In genomic region chr3:23739536-23739935, GRCh38 we compare ENCODE assay signal across 9 cellular contexts.
DNase-seq lines count a peak whose midpoint lies in the region; ATAC-seq and TF ChIP-seq lines count a peak whose summit lies in the region.
"Had no signal": no experiment of that assay in that cellular context is flagged by ENCODE, and none has a peak within 500 bp of the region (broad histone marks: within the 10 kb centered on the region; RNA-seq: fewer than 3 reads in every experiment).

No MANE protein-coding gene starts in this region.

- no peaks in the 10 kb centered on the region for H3K27me3 Mint-ChIP-seq in Caco-2 (ENCODE audit: insufficient read depth, unreplicated experiment)
- peaks cover 0 to 25% (median 5%) of the 10 kb centered on the region in 5 donors for H3K27me3 Mint-ChIP-seq in naive thymus-derived CD4-positive, alpha-beta T cell

- CTCF ChIA-PET in Caco-2 (lab: Charles Lee): no interaction called here
- CTCF ChIA-PET in mammary epithelial cell (lab: Charles Lee; ENCODE audit: low non-redundant PET): no interaction called here
- CTCF ChIA-PET in naive thymus-derived CD4-positive, alpha-beta T cell (lab: Charles Lee): no interaction called here

- H3K27ac Mint-ChIP-seq in Caco-2 (ENCODE audit: unreplicated experiment): peak overlapping the region; percentile 55
- H3K27ac Mint-ChIP-seq in naive thymus-derived CD4-positive, alpha-beta T cell: no peak overlapping the region

- POLR2A ChIA-PET in Caco-2 (lab: Charles Lee): no interaction called here
- POLR2A ChIA-PET in naive thymus-derived CD4-positive, alpha-beta T cell (lab: Charles Lee): no interaction called here

- no peaks in the 10 kb centered on the region for H3K79me2 ChIP-seq in mammary epithelial cell (ENCODE audit: insufficient read depth, low read length)

- H3K4me3 Mint-ChIP-seq in Caco-2 (ENCODE audit: unreplicated experiment): no peak overlapping the region
- no peak overlapping the region for H3K4me3 Mint-ChIP-seq in naive thymus-derived CD4-positive, alpha-beta T cell

- H3K9me3 Mint-ChIP-seq in Caco-2 (ENCODE audit: unreplicated experiment): no peaks in the 10 kb centered on the region
- no peaks in the 10 kb centered on the region for H3K9me3 Mint-ChIP-seq in naive thymus-derived CD4-positive, alpha-beta T cell

- H2AFZ ChIP-seq in mammary epithelial cell (ENCODE audit: low read depth, low read length): no peak overlapping the region

- H3K27ac ChIP-seq in mammary epithelial cell (ENCODE audit: insufficient read depth, low read depth, low read length): peak overlapping the region; percentile 98
- no peak overlapping the region for H3K27ac ChIP-seq in naive thymus-derived CD4-positive, alpha-beta T cell (ENCODE audit: low read depth, low read length)
- H3K27ac ChIP-seq in esophagus squamous epithelium: peak overlapping the region in 2 of 4 donors; percentile 71 to 81

- no peaks in the 10 kb centered on the region for H3K36me3 ChIP-seq in Caco-2 (ENCODE audit: control insufficient read depth, insufficient read depth, low read length)
- no peaks in the 10 kb centered on the region for H3K36me3 ChIP-seq in mammary epithelial cell (ENCODE audit: insufficient read depth, low read length)
- no peaks in the 10 kb centered on the region for H3K36me3 ChIP-seq in naive thymus-derived CD4-positive, alpha-beta T cell (ENCODE audit: control insufficient read depth in 2 of 3, insufficient read depth in 3 of 3, low read length in 3 of 3)
- no peaks in the 10 kb centered on the region for H3K36me3 ChIP-seq in esophagus squamous epithelium

- dilution Hi-C loops in mammary epithelial cell (cut with HindIII; ENCODE audit: low sequenced_read_pairs): no loop called here

- H3K4me1 ChIP-seq in Caco-2 (peaks cover 37% of the 10 kb centered on the region), mammary epithelial cell (ENCODE audit: insufficient read depth, low read length) (peaks cover 39% of the 10 kb centered on the region), esophagus squamous epithelium (peaks cover 0 to 70% (median 22%) of the 10 kb centered on the region in 3 donors)
- no peaks in the 10 kb centered on the region for H3K4me1 ChIP-seq in naive thymus-derived CD4-positive, alpha-beta T cell (ENCODE audit: control insufficient read depth in 2 of 2, insufficient read depth in 2 of 2, low read length in 2 of 2)

- H3K4me2 ChIP-seq in mammary epithelial cell (ENCODE audit: insufficient read depth, low read depth, low read length): peak overlapping the region; percentile 72

- ATAC-seq in naive thymus-derived CD4-positive, alpha-beta T cell: peak; percentile 66
- ATAC-seq in GM18858 (IDR thresholded peaks at IDR 0.05; ENCODE audit: unreplicated experiment): no peak

- no peak for TF ChIP-seq CTCF in Caco-2 (IDR thresholded peaks at IDR 0.05; ENCODE audit: insufficient read depth in 1 of 2, low read depth in 1 of 2, low read length in 1 of 2, severe bottlenecking in 1 of 2, unreplicated experiment in 1 of 2)
- TF ChIP-seq CTCF in mammary epithelial cell (conservative IDR thresholded peaks at IDR 0.05 in 1 of 2, IDR thresholded peaks at IDR 0.05 in 1 of 2; ENCODE audit: extremely low read depth in 1 of 2, insufficient read depth in 1 of 2, low read depth in 1 of 2, low read length in 2 of 2): no peak
- no peak for TF ChIP-seq CTCF in esophagus squamous epithelium (IDR thresholded peaks at IDR 0.05)

- H3K4me3 ChIP-seq in Caco-2 (ENCODE audit: low read depth, low read length) (no peak overlapping the region), mammary epithelial cell (replicated peaks in 1 of 3; ENCODE audit: insufficient read depth in 1 of 3, low read depth in 2 of 3, low read length in 3 of 3) (peak overlapping the region in 1 of 3 experiments; percentile 15), esophagus squamous epithelium (no peak overlapping the region)
- no peak overlapping the region for H3K4me3 ChIP-seq in naive thymus-derived CD4-positive, alpha-beta T cell (ENCODE audit: low read length)

- H4K20me1 ChIP-seq in mammary epithelial cell (ENCODE audit: insufficient read depth, low read length): no peaks in the 10 kb centered on the region

- BruUV-seq in Caco-2 (replicated peaks; lab: Mats Ljungman, UMichigan): no TSS peak
- TSS peak; percentile 61 for BruUV-seq in mammary epithelial cell (replicated peaks; lab: Mats Ljungman, UMichigan)

- intact Hi-C loops in Caco-2 (cut with micrococcal nuclease; ENCODE audit: unreplicated experiment) (loop anchor here (1.0 kb wide), 1 partner anchor 11 kb away; no protein-coding TSS in a partner anchor), mammary epithelial cell (cut with micrococcal nuclease) (no loop called here), esophagus squamous epithelium (cut with DNase I) (no loop called here)
- intact Hi-C loops in naive thymus-derived CD4-positive, alpha-beta T cell (cut with micrococcal nuclease): no loop called here

- no peaks in the 10 kb centered on the region for H3K36me3 Mint-ChIP-seq in Caco-2 (ENCODE audit: insufficient read depth, unreplicated experiment)
- H3K36me3 Mint-ChIP-seq in naive thymus-derived CD4-positive, alpha-beta T cell: no peaks in the 10 kb centered on the region

- H3K4me1 Mint-ChIP-seq in Caco-2 (ENCODE audit: low read depth, unreplicated experiment): peaks cover 34% of the 10 kb centered on the region
- H3K4me1 Mint-ChIP-seq in naive thymus-derived CD4-positive, alpha-beta T cell: peaks cover 0 to 12% (median 0%) of the 10 kb centered on the region in 7 donors

- in situ Hi-C loops in mammary epithelial cell (cut with MboI; ENCODE audit: low sequenced_read_pairs in 2 of 2): no loop called here

- H3K9ac ChIP-seq in mammary epithelial cell (ENCODE audit: insufficient read depth, low read length): peak overlapping the region; percentile 36

- DNase-seq in Caco-2: no peak
- peak; percentile 91 for DNase-seq in MV-4-11 (lab: John Stamatoyannopoulos, UW)
- DNase-seq in mammary epithelial cell: peak; percentile 71
- DNase-seq in naive thymus-derived CD4-positive, alpha-beta T cell: no peak
- DNase-seq in midbrain (lab: John Stamatoyannopoulos, UW): no peak
- no peak for DNase-seq in NCI-H2227 (lab: John Stamatoyannopoulos, UW; ENCODE audit: unreplicated experiment)
- no peak for DNase-seq in esophagus squamous epithelium (lab: John Stamatoyannopoulos, UW)
- DNase-seq: DND-41 had no signal

- H3K27me3 ChIP-seq in Caco-2 (replicated peaks; ENCODE audit: control insufficient read depth, insufficient read depth, low read length) (no peaks in the 10 kb centered on the region), mammary epithelial cell (ENCODE audit: insufficient read depth, low read length) (no peaks in the 10 kb centered on the region), esophagus squamous epithelium (no peaks in the 10 kb centered on the region)
- no peaks in the 10 kb centered on the region for H3K27me3 ChIP-seq in naive thymus-derived CD4-positive, alpha-beta T cell (ENCODE audit: control insufficient read depth in 2 of 2, insufficient read depth in 2 of 2, low read length in 2 of 2)

- H3K9me3 ChIP-seq in Caco-2 (no peaks in the 10 kb centered on the region), mammary epithelial cell (replicated peaks; ENCODE audit: insufficient read depth, low read length) (no peaks in the 10 kb centered on the region), esophagus squamous epithelium (no peaks in the 10 kb centered on the region)
- no peaks in the 10 kb centered on the region for H3K9me3 ChIP-seq in naive thymus-derived CD4-positive, alpha-beta T cell (ENCODE audit: control insufficient read depth in 2 of 3, low read length in 3 of 3)

- no peak for TF ChIP-seq POLR2A in esophagus squamous epithelium (IDR thresholded peaks at IDR 0.05)

- 20% methylated on average over 1 of the region's 1 CpG for WGBS in mammary epithelial cell (ENCODE audit: low coverage, missing lambda C conversion rate)
- 0 to 30% methylated on average over 1 of the region's 1 CpG for WGBS in esophagus squamous epithelium, 2 donors

Comparison
In these comparisons a context has a peak if more than half of its experiments do, and no peak if none do; other contexts are left out.
1. DNase-seq: peak in MV-4-11 (single experiment) and mammary epithelial cell (single experiment); none in Caco-2 (0 of 2), naive thymus-derived CD4-positive, alpha-beta T cell (0 of 9), midbrain (single experiment), NCI-H2227 (single experiment) and esophagus squamous epithelium (single experiment).